ENCODE assay signal across 18 cellular contexts in genomic region chr10:6271663-6272062, GRCh38.
A peak's percentile ranks its signal among the peaks of the same experiment; 100 is the strongest.
DNase-seq lines count a peak whose midpoint lies in the region; ATAC-seq and TF ChIP-seq lines count a peak whose summit lies in the region.
"Had no signal": no experiment of that assay in that cellular context is flagged by ENCODE, and none has a peak within 500 bp of the region (broad histone marks: within the 10 kb centered on the region; RNA-seq: fewer than 3 reads in every experiment).

No MANE protein-coding gene starts in this region.

- H3K9me3 ChIP-seq in cardiac muscle cell (ENCODE audit: low read depth) (no peaks in the 10 kb centered on the region), left ventricle myocardium inferior (replicated peaks) (no peaks in the 10 kb centered on the region), mucosa of descending colon (no peaks in the 10 kb centered on the region), upper lobe of left lung (no peaks in the 10 kb centered on the region), vagina (no peaks in the 10 kb centered on the region)
- H3K9me3 ChIP-seq: heart left ventricle had no signal

- TF ChIP-seq CTCF in cardiac muscle cell (IDR thresholded peaks at IDR 0.05; ENCODE audit: low read depth, low read length) (no peak), left ventricle myocardium inferior (IDR thresholded peaks at IDR 0.05; ENCODE audit: borderline replicate concordance) (no peak), mucosa of descending colon (IDR thresholded peaks at IDR 0.05) (no peak), upper lobe of left lung (IDR thresholded peaks at IDR 0.05) (no peak), vagina (IDR thresholded peaks at IDR 0.05) (no peak)

- peak in 1 of 4 donors; percentile 51 for TF ChIP-seq EP300 in upper lobe of left lung (IDR thresholded peaks at IDR 0.05)

- TF ChIP-seq POLR2A in upper lobe of left lung (IDR thresholded peaks at IDR 0.05) (no peak), vagina (IDR thresholded peaks at IDR 0.05) (no peak)

- H3K4me1 Mint-ChIP-seq in activated naive CD8-positive, alpha-beta T cell treated with anti-CD3 and anti-CD28 coated beads, Interleukin-2, amount 10 ng/mL, durations not matched to agents 7 days and 5 days: peaks cover 68% of the 10 kb centered on the region

- peaks cover 18% of the 10 kb centered on the region for H3K36me3 Mint-ChIP-seq in activated naive CD8-positive, alpha-beta T cell treated with anti-CD3 and anti-CD28 coated beads, Interleukin-2, amount 10 ng/mL, durations not matched to agents 7 days and 5 days

- H3K27ac Mint-ChIP-seq in activated naive CD8-positive, alpha-beta T cell treated with anti-CD3 and anti-CD28 coated beads, Interleukin-2, amount 10 ng/mL, durations not matched to agents 7 days and 5 days: peak overlapping the region; percentile 98
- H3K27ac Mint-ChIP-seq: dendritic cell treated with granulocyte-macrophage colony-stimulating factor and Interleukin-4, amounts not matched to agents 40 ng/mL and 50 ng/mL, for 4 days had no signal

- H3K27ac ChIP-seq in cardiac muscle cell: peak overlapping the region; percentile 66
- no peak overlapping the region for H3K27ac ChIP-seq in left ventricle myocardium inferior (replicated peaks)
- peak overlapping the region; percentile 77 to 90 (median 82) for H3K27ac ChIP-seq in upper lobe of left lung
- no peak overlapping the region for H3K27ac ChIP-seq in vagina
- H3K27ac ChIP-seq: SK-N-MC, VCaP had no signal

- intact Hi-C loops in left ventricle myocardium inferior (cut with micrococcal nuclease) (no loop called here), mucosa of descending colon (cut with DNase I, micrococcal nuclease) (no loop called here), vagina (cut with DNase I) (no loop called here)

- H3K4me3 ChIP-seq in cardiac muscle cell: no peak overlapping the region
- no peak overlapping the region for H3K4me3 ChIP-seq in left ventricle myocardium inferior
- no peak overlapping the region for H3K4me3 ChIP-seq in mucosa of descending colon
- no peak overlapping the region for H3K4me3 ChIP-seq in upper lobe of left lung
- no peak overlapping the region for H3K4me3 ChIP-seq in vagina
- H3K4me3 ChIP-seq: heart left ventricle, SK-N-MC had no signal

- H3K4me1 ChIP-seq in cardiac muscle cell (ENCODE audit: low read depth): peaks cover 23% of the 10 kb centered on the region
- H3K4me1 ChIP-seq in left ventricle myocardium inferior: peaks cover 12% of the 10 kb centered on the region
- peaks cover 8% of the 10 kb centered on the region for H3K4me1 ChIP-seq in mucosa of descending colon (ENCODE audit: low read depth)
- peaks cover 23 to 78% (median 45%) of the 10 kb centered on the region in 4 donors for H3K4me1 ChIP-seq in upper lobe of left lung
- H3K4me1 ChIP-seq in vagina: peaks cover 15% of the 10 kb centered on the region

- H3K27me3 Mint-ChIP-seq in activated naive CD8-positive, alpha-beta T cell treated with anti-CD3 and anti-CD28 coated beads, Interleukin-2, amount 10 ng/mL, durations not matched to agents 7 days and 5 days: no peaks in the 10 kb centered on the region

- H3K36me3 ChIP-seq in cardiac muscle cell: no peaks in the 10 kb centered on the region
- H3K36me3 ChIP-seq in left ventricle myocardium inferior: no peaks in the 10 kb centered on the region
- no peaks in the 10 kb centered on the region for H3K36me3 ChIP-seq in mucosa of descending colon (ENCODE audit: low read depth)
- H3K36me3 ChIP-seq in upper lobe of left lung: no peaks in the 10 kb centered on the region
- H3K36me3 ChIP-seq in vagina: no peaks in the 10 kb centered on the region
- H3K36me3 ChIP-seq: heart left ventricle had no signal

- WGBS in upper lobe of left lung, 2 donors: 65 to 67% methylated on average over 3 of the region's 3 CpGs

- POLR2A ChIA-PET in activated naive CD8-positive, alpha-beta T cell treated with anti-CD3 and anti-CD28 coated beads, Interleukin-2, amount 10 ng/mL, durations not matched to agents 7 days and 5 days (lab: Charles Lee): interaction anchor here (0.6 to 3.2 kb wide), 2 partner anchors 29 to 76 kb away, joined by 4 to 14 read pairs; no protein-coding TSS in a partner anchor

- no peak for DNase-seq in cardiac muscle cell (ENCODE audit: low read depth in 1 of 2, low spot score in 1 of 2)
- no peak for DNase-seq in left ventricle myocardium inferior
- no peak for DNase-seq in activated naive CD8-positive, alpha-beta T cell treated with anti-CD3 and anti-CD28 coated beads, Interleukin-2, amount 10 ng/mL, durations not matched to agents 7 days and 5 days
- DNase-seq in mucosa of descending colon: no peak
- no peak for DNase-seq in upper lobe of left lung
- DNase-seq in NOMO-1 (lab: John Stamatoyannopoulos, UW; ENCODE audit: unreplicated experiment in 2 of 2): no peak
- DNase-seq in cerebellar cortex (ENCODE audit: low spot score): no peak
- no peak for DNase-seq in vagina (ENCODE audit: extremely low spot score in 2 of 2)
- DNase-seq: aorta, DMS79 treated with DMSO at 0.1 percent for 48 hours, heart left ventricle, NCI-H187, NCI-H524 treated with DMSO at 0.1 percent for 48 hours, PC-3 had no signal

- H3K9me3 Mint-ChIP-seq in activated naive CD8-positive, alpha-beta T cell treated with anti-CD3 and anti-CD28 coated beads, Interleukin-2, amount 10 ng/mL, durations not matched to agents 7 days and 5 days: no peaks in the 10 kb centered on the region
- H3K9me3 Mint-ChIP-seq: dendritic cell treated with granulocyte-macrophage colony-stimulating factor and Interleukin-4, amounts not matched to agents 40 ng/mL and 50 ng/mL, for 4 days had no signal

- no peak for ATAC-seq in activated naive CD8-positive, alpha-beta T cell treated with anti-CD3 and anti-CD28 coated beads, Interleukin-2, amount 10 ng/mL, durations not matched to agents 7 days and 5 days (ENCODE audit: low read depth)
- ATAC-seq in mucosa of descending colon: peak; percentile 57
- ATAC-seq in upper lobe of left lung (ENCODE audit: low FRiP score in 2 of 2): no peak
- ATAC-seq: esophagus mucosa, heart left ventricle, PC-3 had no signal

- no peaks in the 10 kb centered on the region for H3K27me3 ChIP-seq in cardiac muscle cell
- H3K27me3 ChIP-seq in left ventricle myocardium inferior (ENCODE audit: low read depth): no peaks in the 10 kb centered on the region
- no peaks in the 10 kb centered on the region for H3K27me3 ChIP-seq in upper lobe of left lung
- H3K27me3 ChIP-seq in vagina: no peaks in the 10 kb centered on the region
- H3K27me3 ChIP-seq: heart left ventricle had no signal

- peak overlapping the region; percentile 61 for H3K4me3 Mint-ChIP-seq in activated naive CD8-positive, alpha-beta T cell treated with anti-CD3 and anti-CD28 coated beads, Interleukin-2, amount 10 ng/mL, durations not matched to agents 7 days and 5 days
- H3K4me3 Mint-ChIP-seq: dendritic cell treated with granulocyte-macrophage colony-stimulating factor and Interleukin-4, amounts not matched to agents 40 ng/mL and 50 ng/mL, for 4 days had no signal

Comparison
In these comparisons a context has a peak if more than half of its experiments do, and no peak if none do; other contexts are left out.
1. H3K27ac ChIP-seq: peak in cardiac muscle cell (single experiment) and upper lobe of left lung (4 of 4); none in left ventricle myocardium inferior (single experiment) and vagina (single experiment).